Comparison of ENCODE assay signal across 27 cellular contexts in genomic region chr4:95017690-95018089, GRCh38.
"Had no signal": no experiment of that assay in that cellular context is flagged by ENCODE, and none has a peak within 500 bp of the region (broad histone marks: within the 10 kb centered on the region; RNA-seq: fewer than 3 reads in every experiment).

No MANE protein-coding gene starts in this region.

- H3K4me3 ChIP-seq: lower lobe of right lung, ovary, prostate gland, sigmoid colon, spleen, suprapubic skin, thoracic aorta, tibial artery, upper lobe of right lung had no signal

- H3K27me3 Mint-ChIP-seq: naive thymus-derived CD8-positive, alpha-beta T cell; stimulated activated naive CD8-positive, alpha-beta T cell treated with anti-CD3 and anti-CD28 coated beads, Interleukin-15, Interleukin-2, amounts not matched to agents 100 ng/mL and 50 ng/mL, for 24 hours had no signal

- H3K36me3 Mint-ChIP-seq: immature natural killer cell; naive thymus-derived CD8-positive, alpha-beta T cell; stimulated activated effector memory CD8-positive, alpha-beta T cell treated with anti-CD3 and anti-CD28 coated beads, Interleukin-12 subunit alpha, Interleukin-12 subunit beta, amount 100 ng/mL, for 72 hours had no signal

- H3K9me3 ChIP-seq: lower lobe of right lung, ovary, prostate gland, sigmoid colon, spleen, suprapubic skin, thoracic aorta, tibial artery, upper lobe of right lung had no signal

- H3K9me3 Mint-ChIP-seq: naive thymus-derived CD8-positive, alpha-beta T cell; stimulated activated naive CD8-positive, alpha-beta T cell treated with anti-CD3 and anti-CD28 coated beads, Interleukin-15, Interleukin-2, amounts not matched to agents 100 ng/mL and 50 ng/mL, for 24 hours had no signal

- H3K36me3 ChIP-seq: lower lobe of right lung, ovary, prostate gland, sigmoid colon, spleen, suprapubic skin, thoracic aorta, tibial artery, upper lobe of right lung had no signal

- H3K4me3 Mint-ChIP-seq: immature natural killer cell; naive thymus-derived CD8-positive, alpha-beta T cell; stimulated activated effector memory CD8-positive, alpha-beta T cell treated with anti-CD3 and anti-CD28 coated beads, Interleukin-12 subunit alpha, Interleukin-12 subunit beta, amount 100 ng/mL, for 72 hours; stimulated activated naive CD8-positive, alpha-beta T cell treated with anti-CD3 and anti-CD28 coated beads, Interleukin-15, Interleukin-2, amounts not matched to agents 100 ng/mL and 50 ng/mL, for 24 hours had no signal

- FAIRE-seq: islet of Langerhans, small intestine, urothelium cell line had no signal

- H3K4me1 Mint-ChIP-seq: immature natural killer cell; naive thymus-derived CD8-positive, alpha-beta T cell; stimulated activated effector memory CD8-positive, alpha-beta T cell treated with anti-CD3 and anti-CD28 coated beads, Interleukin-12 subunit alpha, Interleukin-12 subunit beta, amount 100 ng/mL, for 72 hours had no signal

- DNase-seq: hypothalamus; immature natural killer cell; left cardiac atrium; left ventricle myocardium superior; lower lobe of right lung; mammary epithelial cell; mesenchymal stem cell; naive thymus-derived CD8-positive, alpha-beta T cell; ovary; retina; right cardiac atrium; sigmoid colon; small intestine; spleen; stimulated activated CD4-positive, alpha-beta T cell treated with anti-CD3 and anti-CD28 coated beads, Interleukin-4, amount 100 ng/mL, for 24 hours; stimulated activated naive CD4-positive, alpha-beta T cell; tibial artery; trophoblast cell; upper lobe of right lung had no signal

- H3K27ac ChIP-seq: lower lobe of right lung, prostate gland, sigmoid colon, spleen, suprapubic skin, thoracic aorta, tibial artery, upper lobe of right lung had no signal

- H3K27me3 ChIP-seq: ovary, sigmoid colon, spleen, suprapubic skin, tibial artery, upper lobe of right lung had no signal

- ATAC-seq: left cardiac atrium; left lobe of liver; left ventricle myocardium superior; lower lobe of right lung; naive thymus-derived CD8-positive, alpha-beta T cell; right cardiac atrium; stimulated activated effector memory CD8-positive, alpha-beta T cell treated with anti-CD3 and anti-CD28 coated beads, Interleukin-12 subunit alpha, Interleukin-12 subunit beta, amount 100 ng/mL, for 72 hours; upper lobe of right lung had no signal

- H3K27ac Mint-ChIP-seq: immature natural killer cell; naive thymus-derived CD8-positive, alpha-beta T cell; stimulated activated effector memory CD8-positive, alpha-beta T cell treated with anti-CD3 and anti-CD28 coated beads, Interleukin-12 subunit alpha, Interleukin-12 subunit beta, amount 100 ng/mL, for 72 hours; stimulated activated naive CD8-positive, alpha-beta T cell treated with anti-CD3 and anti-CD28 coated beads, Interleukin-15, Interleukin-2, amounts not matched to agents 100 ng/mL and 50 ng/mL, for 24 hours had no signal

- H3K4me1 ChIP-seq: lower lobe of right lung, prostate gland, sigmoid colon, suprapubic skin, upper lobe of right lung had no signal
